9 cellular contexts compared by ENCODE assay signal in the genomic region with DNA sequence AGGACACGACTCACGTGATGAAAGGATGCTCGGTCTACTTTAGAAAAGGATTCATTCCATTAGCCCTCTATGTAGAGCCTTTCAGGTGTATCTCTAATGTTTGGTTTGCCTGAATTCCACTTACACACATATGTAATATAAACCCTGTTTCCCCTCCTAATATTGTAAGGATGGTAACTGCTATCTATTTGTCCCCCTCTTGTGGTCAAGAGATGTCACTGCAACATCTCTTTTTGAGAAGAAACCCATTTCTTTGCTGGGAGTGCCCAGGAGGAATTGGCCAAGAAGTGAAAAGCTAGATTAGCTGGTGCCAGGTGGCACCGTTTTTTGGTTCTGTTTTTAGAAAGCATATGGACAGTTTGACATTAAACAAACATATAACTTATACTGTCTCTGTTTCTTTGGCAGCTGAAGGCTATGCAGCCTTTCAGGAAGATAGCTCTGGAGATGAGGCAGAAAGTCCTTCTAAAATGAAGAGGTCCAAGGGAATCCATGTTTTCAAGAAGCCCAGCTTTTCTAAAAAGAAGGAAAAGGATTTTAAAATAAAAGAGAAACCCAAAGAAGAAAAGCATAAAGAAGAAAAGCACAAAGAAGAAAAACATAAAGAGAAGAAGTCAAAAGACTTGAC. TPM values are rescaled to one million over a fixed set of nuclear protein-coding genes. Genes with fewer than 3 reads are reported as not detected.
DNase-seq lines count a peak whose midpoint lies in the region; ATAC-seq and TF ChIP-seq lines count a peak whose summit lies in the region.
"Had no signal": no experiment of that assay in that cellular context is flagged by ENCODE, and none has a peak within 500 bp of the region (broad histone marks: within the 10 kb centered on the region; RNA-seq: fewer than 3 reads in every experiment).

No MANE protein-coding gene starts in this region.

- peak; percentile 73 for DNase-seq in activated CD4-positive, alpha-beta T cell treated with anti-CD3 and anti-CD28 coated beads, Interleukin-2, amount 10 ng/mL, durations not matched to agents 24 days and 14 days
- DNase-seq in activated CD4-positive, alpha-beta T cell treated with anti-CD3 and anti-CD28 coated beads for 48 hours, result no peak
- DNase-seq in MV-4-11 (lab: John Stamatoyannopoulos, UW) (peak; percentile 54), T follicular helper cell (ENCODE audit: low read depth) (peak; percentile 3), fibroblast of the aortic adventitia (ENCODE audit: low read depth) (peak; percentile 73), pons (ENCODE audit: low spot score) (peak; percentile 22)
- DNase-seq in NK-92 treated with Interleukin-12 subunit alpha and Interleukin-12 subunit beta, amount 100 ng/mL, for 24 hours (lab: John Stamatoyannopoulos, UW), result no peak
- DNase-seq: activated T-cell treated with anti-CD3 and anti-CD28 coated beads, Interleukin-2, amount 50 U/mL, for 4 hours had no signal

- no peaks in the 10 kb centered on the region for H3K27me3 Mint-ChIP-seq in activated CD4-positive, alpha-beta T cell treated with anti-CD3 and anti-CD28 coated beads, Interleukin-2, amount 10 ng/mL, durations not matched to agents 24 days and 14 days

- peaks cover 2% of the 10 kb centered on the region for H3K4me1 Mint-ChIP-seq in activated CD4-positive, alpha-beta T cell treated with anti-CD3 and anti-CD28 coated beads, Interleukin-2, amount 10 ng/mL, durations not matched to agents 24 days and 14 days

- no peak overlapping the region for H3K4me3 Mint-ChIP-seq in activated CD4-positive, alpha-beta T cell treated with anti-CD3 and anti-CD28 coated beads, Interleukin-2, amount 10 ng/mL, durations not matched to agents 24 days and 14 days
- H3K4me3 Mint-ChIP-seq: activated T-cell treated with anti-CD3 and anti-CD28 coated beads, Interleukin-2, amount 50 U/mL, for 4 hours had no signal

- peaks cover 13% of the 10 kb centered on the region for H3K36me3 Mint-ChIP-seq in activated CD4-positive, alpha-beta T cell treated with anti-CD3 and anti-CD28 coated beads, Interleukin-2, amount 10 ng/mL, durations not matched to agents 24 days and 14 days (ENCODE audit: low read depth)

- ATAC-seq in HG03095 (IDR thresholded peaks at IDR 0.05; ENCODE audit: unreplicated experiment), result no peak

- TF ChIP-seq CTCF in fibroblast of the aortic adventitia (IDR thresholded peaks at IDR 0.05; ENCODE audit: insufficient read depth, low read length), result peak; percentile 89

- intact Hi-C loops in activated CD4-positive, alpha-beta T cell treated with anti-CD3 and anti-CD28 coated beads, Interleukin-2, amount 10 ng/mL, durations not matched to agents 24 days and 14 days (cut with micrococcal nuclease), result loop anchor here (2.0 to 5.0 kb wide), 3 partner anchors 39 to 444 kb away; a partner anchor contains a TSS

- no peak overlapping the region for H3K27ac Mint-ChIP-seq in activated CD4-positive, alpha-beta T cell treated with anti-CD3 and anti-CD28 coated beads, Interleukin-2, amount 10 ng/mL, durations not matched to agents 24 days and 14 days

- no peaks in the 10 kb centered on the region for H3K9me3 Mint-ChIP-seq in activated CD4-positive, alpha-beta T cell treated with anti-CD3 and anti-CD28 coated beads, Interleukin-2, amount 10 ng/mL, durations not matched to agents 24 days and 14 days
- H3K9me3 Mint-ChIP-seq: activated T-cell treated with anti-CD3 and anti-CD28 coated beads, Interleukin-2, amount 50 U/mL, for 4 hours had no signal

- H3K4me3 ChIP-seq in fibroblast of the aortic adventitia (ENCODE audit: low read depth, low read length), result no peak overlapping the region

RNA-seq across cellular contexts. Expression of a gene that starts 41.2 kb away (rescaled TPM):
- 38.9 and 41.3 TPM in 2 replicates for total RNA-seq in activated CD4-positive, alpha-beta T cell treated with anti-CD3 and anti-CD28 coated beads, Interleukin-2, amount 10 ng/mL, durations not matched to agents 24 days and 14 days
- 77.2 and 100 TPM in 2 replicates for total RNA-seq in fibroblast of the aortic adventitia (ENCODE audit: low replicate concordance)

Comparison
In these comparisons a context has a peak if more than half of its experiments do, and no peak if none do; other contexts are left out.
1. DNase-seq: peak in activated CD4-positive, alpha-beta T cell treated with anti-CD3 and anti-CD28 coated beads, Interleukin-2, amount 10 ng/mL, durations not matched to agents 24 days and 14 days (single experiment), MV-4-11 (single experiment), T follicular helper cell (single experiment), fibroblast of the aortic adventitia (single experiment) and pons (single experiment); none in activated CD4-positive, alpha-beta T cell treated with anti-CD3 and anti-CD28 coated beads for 48 hours (single experiment) and NK-92 treated with Interleukin-12 subunit alpha and Interleukin-12 subunit beta, amount 100 ng/mL, for 24 hours (single experiment).